Comparison of ENCODE assay signal across 1 cellular context in the genomic region with DNA sequence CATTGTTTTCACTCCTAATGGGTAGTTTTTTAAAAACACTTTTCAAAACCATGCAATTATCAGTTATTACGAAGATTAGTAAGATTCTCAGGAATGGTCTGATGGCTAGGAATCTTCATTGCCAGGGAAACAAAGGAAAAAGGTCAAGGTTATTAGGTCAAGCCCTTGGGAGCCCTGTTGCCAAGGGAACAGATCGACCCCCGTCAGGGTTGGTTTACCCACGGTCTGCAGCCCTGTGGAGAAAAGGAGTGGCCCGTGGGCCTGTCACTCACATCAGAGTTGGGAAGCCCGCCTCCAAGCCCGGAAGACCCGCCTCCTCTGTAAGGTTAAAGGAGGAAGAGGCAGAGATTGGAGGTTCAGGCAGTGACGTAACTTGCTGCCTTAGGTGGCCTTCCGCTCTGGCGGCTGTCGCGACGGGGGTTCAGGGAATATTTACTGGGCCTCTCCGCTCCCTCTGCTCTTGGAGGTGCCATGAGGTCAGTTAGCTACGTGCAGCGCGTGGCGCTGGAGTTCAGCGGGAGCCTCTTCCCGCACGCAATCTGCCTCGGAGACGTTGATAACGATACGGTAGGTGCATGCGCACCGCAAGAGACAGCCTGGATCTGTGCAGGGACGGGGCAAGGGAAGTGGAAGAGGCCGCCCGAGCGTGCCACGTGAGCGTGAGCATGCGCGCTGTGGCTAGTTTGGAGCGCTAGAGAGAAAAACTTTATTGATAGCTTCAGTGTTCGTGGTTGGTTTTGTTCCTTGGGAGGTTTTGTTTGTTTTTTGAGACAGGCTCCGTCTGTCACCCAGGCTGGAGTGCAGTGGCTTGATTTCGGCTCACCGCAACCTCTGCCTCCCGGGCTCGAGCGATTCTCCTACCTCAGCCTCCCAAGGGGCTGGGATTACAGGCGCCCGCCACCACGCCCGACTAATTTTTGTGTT.
TF ChIP-seq lines count a peak whose summit lies in the region.

TSS of gene ITFG2 (plus strand) at position 379 of the 924 bp plus-strand sequence. CDS start at position 472, 93 bp downstream.

TF ChIP-seq in K562, 482 proteins besides CTCF, POLR2A, EP300 and RAD21 (continued from another document and continues in another):
- TF ChIP-seq ZNF583 (CRISPR knock-in tag; IDR thresholded peaks at IDR 0.05) (no peak), SNIP1 (IDR thresholded peaks at IDR 0.05; ENCODE audit: low read depth) (no peak), MBD1 (CRISPR knock-in tag; IDR thresholded peaks at IDR 0.05) (no peak), MEF2A (IDR thresholded peaks at IDR 0.05; ENCODE audit: control insufficient read depth, low read depth, low read length) (no peak), LEF1 (IDR thresholded peaks at IDR 0.05) (peak; percentile 16; the same call in 1 of the 2 replicates), ZEB2 (IDR thresholded peaks at IDR 0.05) (0 out of 2 replicates have a peak, but pooled peaks have one; percentile 15), ATF1 (CRISPR knock-in tag; IDR thresholded peaks at IDR 0.05) (0 out of 2 replicates have a peak, but pooled peaks have one; percentile 48), ATF1 (tag; IDR thresholded peaks at IDR 0.05) (peak; percentile 96), PREB (CRISPR knock-in tag; IDR thresholded peaks at IDR 0.05) (no peak), ZHX1 (conservative IDR thresholded peaks at IDR 0.05; ENCODE audit: low read length) (no peak), KDM1A (IDR thresholded peaks at IDR 0.05) (peak; percentile 64 to 74), NR4A1 (CRISPR knock-in tag; IDR thresholded peaks at IDR 0.05) (no peak), NR4A1 (tag; IDR thresholded peaks at IDR 0.05) (no peak), ARID1B (IDR thresholded peaks at IDR 0.05) (no peak), EGR1 (conservative IDR thresholded peaks at IDR 0.05) (no peak), FOXP1 (CRISPR knock-in tag; IDR thresholded peaks at IDR 0.05) (peak; percentile 53; the same call in 1 of the 2 replicates), NR0B1 (IDR thresholded peaks at IDR 0.05; ENCODE audit: partially characterized antibody) (no peak), TEAD4 (IDR thresholded peaks at IDR 0.05; ENCODE audit: low read length) (no peak), TEAD4 (CRISPR knock-in tag; IDR thresholded peaks at IDR 0.05; ENCODE audit: borderline replicate concordance) (no peak), TFE3 (CRISPR knock-in tag; IDR thresholded peaks at IDR 0.05) (no peak), CBFA2T2 (conservative IDR thresholded peaks at IDR 0.05) (0 out of 2 replicates have a peak, but pooled peaks have one; percentile 2), COPS2 (conservative IDR thresholded peaks at IDR 0.05) (no peak), SMAD3 (CRISPR knock-in tag; conservative IDR thresholded peaks at IDR 0.05) (no peak), NFE2L1 (tag; IDR thresholded peaks at IDR 0.05; ENCODE audit: borderline replicate concordance, low read depth) (no peak), CBX1 (IDR thresholded peaks at IDR 0.05; ENCODE audit: low read depth) (peak; percentile 15; the same call in 1 of the 2 replicates), C11orf30 (IDR thresholded peaks at IDR 0.05; ENCODE audit: low read depth) (peak; percentile 87), KLF13 (tag; IDR thresholded peaks at IDR 0.05; ENCODE audit: borderline replicate concordance, low read depth) (no peak), SMARCA4 (IDR thresholded peaks at IDR 0.05) (no peak), NEUROD1 (IDR thresholded peaks at IDR 0.05; ENCODE audit: borderline replicate concordance, low read depth, low read length, partially characterized antibody) (peak; percentile 64), ZBED1 (IDR thresholded peaks at IDR 0.05) (no peak)
- TF ChIP-seq, protein P1, sequence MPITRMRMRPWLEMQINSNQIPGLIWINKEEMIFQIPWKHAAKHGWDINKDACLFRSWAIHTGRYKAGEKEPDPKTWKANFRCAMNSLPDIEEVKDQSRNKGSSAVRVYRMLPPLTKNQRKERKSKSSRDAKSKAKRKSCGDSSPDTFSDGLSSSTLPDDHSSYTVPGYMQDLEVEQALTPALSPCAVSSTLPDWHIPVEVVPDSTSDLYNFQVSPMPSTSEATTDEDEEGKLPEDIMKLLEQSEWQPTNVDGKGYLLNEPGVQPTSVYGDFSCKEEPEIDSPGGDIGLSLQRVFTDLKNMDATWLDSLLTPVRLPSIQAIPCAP (CRISPR knock-in tag; IDR thresholded peaks at IDR 0.05; ENCODE audit: borderline replicate concordance), result no peak
- TF ChIP-seq, protein P2, sequence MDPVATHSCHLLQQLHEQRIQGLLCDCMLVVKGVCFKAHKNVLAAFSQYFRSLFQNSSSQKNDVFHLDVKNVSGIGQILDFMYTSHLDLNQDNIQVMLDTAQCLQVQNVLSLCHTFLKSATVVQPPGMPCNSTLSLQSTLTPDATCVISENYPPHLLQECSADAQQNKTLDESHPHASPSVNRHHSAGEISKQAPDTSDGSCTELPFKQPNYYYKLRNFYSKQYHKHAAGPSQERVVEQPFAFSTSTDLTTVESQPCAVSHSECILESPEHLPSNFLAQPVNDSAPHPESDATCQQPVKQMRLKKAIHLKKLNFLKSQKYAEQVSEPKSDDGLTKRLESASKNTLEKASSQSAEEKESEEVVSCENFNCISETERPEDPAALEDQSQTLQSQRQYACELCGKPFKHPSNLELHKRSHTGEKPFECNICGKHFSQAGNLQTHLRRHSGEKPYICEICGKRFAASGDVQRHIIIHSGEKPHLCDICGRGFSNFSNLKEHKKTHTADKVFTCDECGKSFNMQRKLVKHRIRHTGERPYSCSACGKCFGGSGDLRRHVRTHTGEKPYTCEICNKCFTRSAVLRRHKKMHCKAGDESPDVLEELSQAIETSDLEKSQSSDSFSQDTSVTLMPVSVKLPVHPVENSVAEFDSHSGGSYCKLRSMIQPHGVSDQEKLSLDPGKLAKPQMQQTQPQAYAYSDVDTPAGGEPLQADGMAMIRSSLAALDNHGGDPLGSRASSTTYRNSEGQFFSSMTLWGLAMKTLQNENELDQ (CRISPR knock-in tag; IDR thresholded peaks at IDR 0.05; ENCODE audit: borderline replicate concordance), result 0 out of 2 replicates have a peak, but pooled peaks have one; percentile 56
- TF ChIP-seq, protein P3, sequence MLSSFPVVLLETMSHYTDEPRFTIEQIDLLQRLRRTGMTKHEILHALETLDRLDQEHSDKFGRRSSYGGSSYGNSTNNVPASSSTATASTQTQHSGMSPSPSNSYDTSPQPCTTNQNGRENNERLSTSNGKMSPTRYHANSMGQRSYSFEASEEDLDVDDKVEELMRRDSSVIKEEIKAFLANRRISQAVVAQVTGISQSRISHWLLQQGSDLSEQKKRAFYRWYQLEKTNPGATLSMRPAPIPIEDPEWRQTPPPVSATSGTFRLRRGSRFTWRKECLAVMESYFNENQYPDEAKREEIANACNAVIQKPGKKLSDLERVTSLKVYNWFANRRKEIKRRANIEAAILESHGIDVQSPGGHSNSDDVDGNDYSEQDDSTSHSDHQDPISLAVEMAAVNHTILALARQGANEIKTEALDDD (IDR thresholded peaks at IDR 0.05), result peak; percentile 61; the same call in 1 of the 2 replicates
- TF ChIP-seq, protein P4, sequence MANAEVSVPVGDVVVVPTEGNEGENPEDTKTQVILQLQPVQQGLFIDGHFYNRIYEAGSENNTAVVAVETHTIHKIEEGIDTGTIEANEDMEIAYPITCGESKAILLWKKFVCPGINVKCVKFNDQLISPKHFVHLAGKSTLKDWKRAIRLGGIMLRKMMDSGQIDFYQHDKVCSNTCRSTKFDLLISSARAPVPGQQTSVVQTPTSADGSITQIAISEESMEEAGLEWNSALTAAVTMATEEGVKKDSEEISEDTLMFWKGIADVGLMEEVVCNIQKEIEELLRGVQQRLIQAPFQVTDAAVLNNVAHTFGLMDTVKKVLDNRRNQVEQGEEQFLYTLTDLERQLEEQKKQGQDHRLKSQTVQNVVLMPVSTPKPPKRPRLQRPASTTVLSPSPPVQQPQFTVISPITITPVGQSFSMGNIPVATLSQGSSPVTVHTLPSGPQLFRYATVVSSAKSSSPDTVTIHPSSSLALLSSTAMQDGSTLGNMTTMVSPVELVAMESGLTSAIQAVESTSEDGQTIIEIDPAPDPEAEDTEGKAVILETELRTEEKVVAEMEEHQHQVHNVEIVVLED (CRISPR knock-in tag; IDR thresholded peaks at IDR 0.05), result peak; percentile 58
- TF ChIP-seq, protein P5, sequence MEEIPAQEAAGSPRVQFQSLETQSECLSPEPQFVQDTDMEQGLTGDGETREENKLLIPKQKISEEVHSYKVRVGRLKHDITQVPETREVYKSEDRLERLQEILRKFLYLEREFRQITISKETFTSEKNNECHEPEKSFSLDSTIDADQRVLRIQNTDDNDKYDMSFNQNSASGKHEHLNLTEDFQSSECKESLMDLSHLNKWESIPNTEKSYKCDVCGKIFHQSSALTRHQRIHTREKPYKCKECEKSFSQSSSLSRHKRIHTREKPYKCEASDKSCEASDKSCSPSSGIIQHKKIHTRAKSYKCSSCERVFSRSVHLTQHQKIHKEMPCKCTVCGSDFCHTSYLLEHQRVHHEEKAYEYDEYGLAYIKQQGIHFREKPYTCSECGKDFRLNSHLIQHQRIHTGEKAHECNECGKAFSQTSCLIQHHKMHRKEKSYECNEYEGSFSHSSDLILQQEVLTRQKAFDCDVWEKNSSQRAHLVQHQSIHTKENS (CRISPR knock-in tag; IDR thresholded peaks at IDR 0.05), result no peak
- TF ChIP-seq, protein P6, sequence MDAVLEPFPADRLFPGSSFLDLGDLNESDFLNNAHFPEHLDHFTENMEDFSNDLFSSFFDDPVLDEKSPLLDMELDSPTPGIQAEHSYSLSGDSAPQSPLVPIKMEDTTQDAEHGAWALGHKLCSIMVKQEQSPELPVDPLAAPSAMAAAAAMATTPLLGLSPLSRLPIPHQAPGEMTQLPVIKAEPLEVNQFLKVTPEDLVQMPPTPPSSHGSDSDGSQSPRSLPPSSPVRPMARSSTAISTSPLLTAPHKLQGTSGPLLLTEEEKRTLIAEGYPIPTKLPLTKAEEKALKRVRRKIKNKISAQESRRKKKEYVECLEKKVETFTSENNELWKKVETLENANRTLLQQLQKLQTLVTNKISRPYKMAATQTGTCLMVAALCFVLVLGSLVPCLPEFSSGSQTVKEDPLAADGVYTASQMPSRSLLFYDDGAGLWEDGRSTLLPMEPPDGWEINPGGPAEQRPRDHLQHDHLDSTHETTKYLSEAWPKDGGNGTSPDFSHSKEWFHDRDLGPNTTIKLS (IDR thresholded peaks at IDR 0.05; ENCODE audit: borderline replicate concordance, low read depth), result peak; percentile 98
